Comparison of ENCODE assay signal across 9 cellular contexts in the genomic region with DNA sequence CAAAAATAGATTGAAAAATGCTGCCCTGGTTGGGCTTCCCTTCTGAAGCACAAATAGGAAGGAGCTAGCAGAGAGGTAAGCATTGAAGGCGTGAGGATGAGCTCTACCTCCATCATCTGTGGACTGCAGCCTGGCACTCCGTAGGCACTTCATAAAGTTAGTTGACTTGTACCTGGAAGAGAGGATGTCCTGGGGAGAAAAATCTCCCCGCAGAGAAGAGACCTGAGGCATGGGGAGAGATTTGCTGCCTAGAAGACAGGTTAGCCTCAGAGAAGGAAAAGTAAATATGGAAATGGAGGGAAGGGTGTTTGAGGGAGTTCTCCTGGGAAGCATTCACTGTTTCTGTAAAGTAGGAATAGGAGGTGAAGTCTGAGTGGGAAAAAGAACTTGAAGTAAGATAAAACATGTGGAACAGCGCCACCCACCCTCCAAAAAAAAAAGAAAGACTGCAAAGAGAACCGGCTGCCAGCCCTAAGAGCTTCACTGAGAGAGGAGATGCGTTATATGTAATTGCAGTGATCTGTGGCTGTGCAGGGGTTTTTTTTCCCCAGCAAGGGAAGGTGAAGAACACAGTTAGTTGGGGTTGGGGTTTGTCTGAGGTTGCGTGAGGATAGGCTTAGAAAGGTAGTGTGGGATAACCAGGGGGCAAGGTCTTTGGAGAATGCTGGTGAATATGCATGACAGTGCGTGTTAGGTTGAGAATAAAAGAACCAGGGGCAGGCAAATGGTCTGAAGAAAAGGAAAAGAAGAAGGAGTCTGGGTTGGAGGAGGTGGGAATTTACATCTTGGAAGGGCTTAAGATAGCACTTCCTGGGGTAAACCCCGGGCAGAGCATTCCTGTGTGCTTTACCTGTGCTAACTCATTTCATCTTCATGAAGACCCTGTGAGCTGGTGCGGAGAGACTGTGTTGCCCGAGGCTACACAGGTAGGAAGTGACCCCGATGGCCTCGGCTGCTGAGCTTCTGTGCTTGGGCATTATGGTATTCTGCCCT. TPM values are rescaled to one million over a fixed set of nuclear protein-coding genes. Genes with fewer than 3 reads are reported as not detected.
DNase-seq lines count a peak whose midpoint lies in the region; FAIRE-seq and TF ChIP-seq lines count a peak whose summit lies in the region.
"Had no signal": no experiment of that assay in that cellular context is flagged by ENCODE, and none has a peak within 500 bp of the region (broad histone marks: within the 10 kb centered on the region; RNA-seq: fewer than 3 reads in every experiment).

No MANE protein-coding gene starts in this region.

- TF ChIP-seq EP300 in stomach (IDR thresholded peaks at IDR 0.05) = no peak

- WGBS in stomach, 5 donors = 56 to 66% (median 62%) methylated on average over 13 of the region's 13 CpGs

- H3K27ac ChIP-seq in right atrium auricular region (peak overlapping the region in 1 of 2 donors; percentile 12), stomach (peak overlapping the region in 3 of 5 donors; percentile 18 to 34 (median 33))
- H3K27ac ChIP-seq: SJSA1 had no signal

- H3K4me3 ChIP-seq in right atrium auricular region (no peak overlapping the region), stomach (no peak overlapping the region)
- H3K4me3 ChIP-seq: SJSA1 had no signal

- POLR2A ChIA-PET in activated CD4-positive, alpha-beta T cell treated with anti-CD3 and anti-CD28 coated beads, Interleukin-2, amount 10 ng/mL, durations not matched to agents 7 days and 5 days (lab: Charles Lee) = no interaction called here

- no peak overlapping the region for H3K4me3 Mint-ChIP-seq in activated CD4-positive, alpha-beta T cell treated with anti-CD3 and anti-CD28 coated beads, Interleukin-2, amount 10 ng/mL, durations not matched to agents 7 days and 5 days

- H3K27me3 Mint-ChIP-seq in activated CD4-positive, alpha-beta T cell treated with anti-CD3 and anti-CD28 coated beads, Interleukin-2, amount 10 ng/mL, durations not matched to agents 7 days and 5 days = no peaks in the 10 kb centered on the region

- H3K27me3 ChIP-seq in right atrium auricular region = no peaks in the 10 kb centered on the region
- H3K27me3 ChIP-seq in stomach = no peaks in the 10 kb centered on the region
- H3K27me3 ChIP-seq: SJSA1 had no signal

- H3K4me1 ChIP-seq in right atrium auricular region (peaks cover 0 to 73% of the 10 kb centered on the region in 2 donors), stomach (peaks cover 77 to 100% (median 87%) of the 10 kb centered on the region in 4 donors)

- intact Hi-C loops in stomach (cut with DNase I; ENCODE audit: low total_unique reads) = no loop called here

- peaks cover 5% of the 10 kb centered on the region for H3K36me3 Mint-ChIP-seq in activated CD4-positive, alpha-beta T cell treated with anti-CD3 and anti-CD28 coated beads, Interleukin-2, amount 10 ng/mL, durations not matched to agents 7 days and 5 days (ENCODE audit: low read depth)

- FAIRE-seq in TTC549 (lab: Jason Lieb, UNC) (peak; percentile 9), H54 (lab: Jason Lieb, UNC) (no peak)

- TF ChIP-seq CTCF in right atrium auricular region (IDR thresholded peaks at IDR 0.05) (peak; percentile 23 to 54), stomach (IDR thresholded peaks at IDR 0.05) (peak in 1 of 7 experiments; percentile 13), GM10266 (IDR thresholded peaks at IDR 0.05; ENCODE audit: control insufficient read depth, insufficient read depth, low read depth, missing control alignments) (no peak)

- H3K4me1 Mint-ChIP-seq in activated CD4-positive, alpha-beta T cell treated with anti-CD3 and anti-CD28 coated beads, Interleukin-2, amount 10 ng/mL, durations not matched to agents 7 days and 5 days = peaks cover 65% of the 10 kb centered on the region

- TF ChIP-seq POLR2A in stomach (IDR thresholded peaks at IDR 0.05) (no peak), H54 (IDR thresholded peaks at IDR 0.05; ENCODE audit: low read depth, low read length) (no peak)

- H3K9me3 Mint-ChIP-seq in activated CD4-positive, alpha-beta T cell treated with anti-CD3 and anti-CD28 coated beads, Interleukin-2, amount 10 ng/mL, durations not matched to agents 7 days and 5 days = no peaks in the 10 kb centered on the region

- no peak for DNase-seq in activated CD4-positive, alpha-beta T cell treated with anti-CD3 and anti-CD28 coated beads, Interleukin-2, amount 10 ng/mL, durations not matched to agents 7 days and 5 days
- no peak for DNase-seq in activated CD4-positive, alpha-beta T cell treated with anti-CD3 and anti-CD28 coated beads for 1 hour
- no peak for DNase-seq in right atrium auricular region (ENCODE audit: low spot score)
- no peak for DNase-seq in stomach
- DNase-seq in H54 (ENCODE audit: insufficient read length, low spot score) = no peak
- no peak for DNase-seq in NCI-H1048 (lab: John Stamatoyannopoulos, UW)
- no peak for DNase-seq in GM10266 (ENCODE audit: extremely low spot score)

- no peaks in the 10 kb centered on the region for H3K9me3 ChIP-seq in right atrium auricular region
- H3K9me3 ChIP-seq in stomach = no peaks in the 10 kb centered on the region
- H3K9me3 ChIP-seq: SJSA1 had no signal

- no peaks in the 10 kb centered on the region for H3K36me3 ChIP-seq in right atrium auricular region
- H3K36me3 ChIP-seq in stomach = no peaks in the 10 kb centered on the region

- H3K27ac Mint-ChIP-seq in activated CD4-positive, alpha-beta T cell treated with anti-CD3 and anti-CD28 coated beads, Interleukin-2, amount 10 ng/mL, durations not matched to agents 7 days and 5 days = peak overlapping the region; percentile 67

- CTCF ChIA-PET in activated CD4-positive, alpha-beta T cell treated with anti-CD3 and anti-CD28 coated beads, Interleukin-2, amount 10 ng/mL, durations not matched to agents 7 days and 5 days (lab: Charles Lee) = interaction anchor here (0.9 to 1.4 kb wide), 3 partner anchors 9 to 34 kb away, joined by 3 to 5 read pairs (median 4); no protein-coding TSS in a partner anchor

RNA-seq across cellular contexts. Expression of a gene that starts 16.0 kb away (rescaled TPM):
- total RNA-seq in activated CD4-positive, alpha-beta T cell treated with anti-CD3 and anti-CD28 coated beads, Interleukin-2, amount 10 ng/mL, durations not matched to agents 7 days and 5 days = 10 to 100 TPM; 65.1 to 65.2 TPM
- total RNA-seq in right atrium auricular region (10 to 100 TPM; 25.0 to 27.1 TPM), stomach (100 to 1,000 TPM in 1 of 5 donors, 10 to 100 TPM in 4; 13.6 to 316 (median 47.9) TPM)
- 1 to 10 TPM in 1 of 3 donors, under 1 TPM in 2; 0.88 to 5.8 (median 0.92) TPM for polyA plus RNA-seq in stomach
